In the genomic region with DNA sequence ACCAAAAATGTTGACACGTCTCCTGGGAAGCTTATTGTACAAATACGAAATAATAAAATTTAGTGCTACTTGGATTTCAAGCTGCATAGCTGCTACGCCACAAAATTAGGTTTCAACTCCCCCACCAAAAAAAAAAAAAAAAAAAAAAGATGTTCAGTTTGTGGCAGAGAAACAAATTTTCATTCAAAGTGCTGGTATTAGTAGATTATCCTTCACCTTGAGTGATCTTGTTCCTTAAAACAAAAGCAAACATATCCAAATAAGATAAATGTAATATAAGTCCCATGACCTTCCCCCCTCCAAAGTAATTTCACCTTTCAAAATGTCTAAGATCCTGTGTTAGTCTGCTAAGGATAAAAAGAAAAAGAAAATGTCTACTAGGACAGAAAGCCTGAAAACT, we compare ENCODE assay signal across 9 cellular contexts. TPM values are rescaled to one million over a fixed set of nuclear protein-coding genes. Genes with fewer than 3 reads are reported as not detected.
DNase-seq lines count a peak whose midpoint lies in the region; TF ChIP-seq lines count a peak whose summit lies in the region.
"Had no signal": no experiment of that assay in that cellular context is flagged by ENCODE, and none has a peak within 500 bp of the region (broad histone marks: within the 10 kb centered on the region; RNA-seq: fewer than 3 reads in every experiment).

No MANE protein-coding gene starts in this region.

- in situ Hi-C loops in GM13977 (cut with MboI; ENCODE audit: low pct_unique_long_range_greater_than_20kb, low sequenced_read_pairs, unreplicated experiment), result loop anchor here (5.0 kb wide), 1 partner anchor 93 kb away; no protein-coding TSS in a partner anchor

- no peak overlapping the region for H3K27ac ChIP-seq in SJCRH30
- H3K27ac ChIP-seq in esophagus muscularis mucosa (replicated peaks in 1 of 4), result peak overlapping the region; percentile 99 to 100 (median 100)
- H3K27ac ChIP-seq in prostate gland, result peak overlapping the region; percentile 100

- H3K27ac Mint-ChIP-seq in Calu3 (ENCODE audit: unreplicated experiment), result peak overlapping the region; percentile 100

- peaks cover 31% of the 10 kb centered on the region for H3K4me1 Mint-ChIP-seq in Calu3 (ENCODE audit: low read depth, unreplicated experiment)

- peak overlapping the region; percentile 94; the same call in 1 of the 2 replicates for H3K4me3 ChIP-seq in SJCRH30
- peak overlapping the region; percentile 82 to 99 (median 98) for H3K4me3 ChIP-seq in esophagus muscularis mucosa
- peak overlapping the region; percentile 79 to 98 for H3K4me3 ChIP-seq in prostate gland

- peaks cover 15% of the 10 kb centered on the region for H3K36me3 ChIP-seq in SJCRH30
- H3K36me3 ChIP-seq in esophagus muscularis mucosa, result peaks cover 0 to 16% (median 9%) of the 10 kb centered on the region in 4 donors
- no peaks in the 10 kb centered on the region for H3K36me3 ChIP-seq in prostate gland

- BruUV-seq in Calu3 (replicated peaks; lab: Mats Ljungman, UMichigan), result no TSS peak

- TF ChIP-seq POLR2A in esophagus muscularis mucosa (IDR thresholded peaks at IDR 0.05; ENCODE audit: low read depth) (no peak), prostate gland (IDR thresholded peaks at IDR 0.05) (no peak)

- DNase-seq in Calu3 (no peak), SJCRH30 (no peak), esophagus muscularis mucosa (ENCODE audit: extremely low spot score) (no peak), prostate gland (ENCODE audit: low spot score) (no peak), occipital lobe (lab: John Stamatoyannopoulos, UW) (no peak), NCI-H2081 (lab: John Stamatoyannopoulos, UW) (no peak), NCI-H2196 (lab: John Stamatoyannopoulos, UW; ENCODE audit: unreplicated experiment) (no peak), GM13977 (ENCODE audit: low spot score) (no peak)

- intact Hi-C loops in Calu3 (cut with micrococcal nuclease; ENCODE audit: unreplicated experiment) (loop anchor here (1.0 to 10.0 kb wide), 2 partner anchors 86 to 291 kb away; a partner anchor contains a TSS), esophagus muscularis mucosa (cut with DNase I) (loop anchor here (2.0 to 10.0 kb wide), 2 partner anchors 41 to 261 kb away; a partner anchor contains a TSS), prostate gland (cut with DNase I) (loop anchor here (2.0 kb wide), 1 partner anchor 91 kb away; no protein-coding TSS in a partner anchor)

- WGBS in esophagus muscularis mucosa, result 42% methylated on average over 3 of the region's 3 CpGs
- 16% methylated on average over 3 of the region's 3 CpGs for WGBS in prostate gland

- no peak for TF ChIP-seq EP300 in esophagus muscularis mucosa (IDR thresholded peaks at IDR 0.05)

- H3K9me3 ChIP-seq in SJCRH30 (replicated peaks) (no peaks in the 10 kb centered on the region), esophagus muscularis mucosa (no peaks in the 10 kb centered on the region), prostate gland (no peaks in the 10 kb centered on the region)

- peaks cover 9% of the 10 kb centered on the region; the same call in 1 of the 2 replicates for H3K4me1 ChIP-seq in SJCRH30
- peaks cover 16 to 63% (median 52%) of the 10 kb centered on the region in 4 donors for H3K4me1 ChIP-seq in esophagus muscularis mucosa
- H3K4me1 ChIP-seq in prostate gland (replicated peaks), result no peaks in the 10 kb centered on the region

- no peaks in the 10 kb centered on the region for H3K9me3 Mint-ChIP-seq in Calu3 (ENCODE audit: low read depth, unreplicated experiment)
- H3K9me3 Mint-ChIP-seq: dendritic cell treated with granulocyte-macrophage colony-stimulating factor and Interleukin-4, amounts not matched to agents 40 ng/mL and 50 ng/mL, for 4 days had no signal

- TF ChIP-seq CTCF in Calu3 (IDR thresholded peaks at IDR 0.05; ENCODE audit: unreplicated experiment) (no peak), esophagus muscularis mucosa (IDR thresholded peaks at IDR 0.05) (no peak), prostate gland (IDR thresholded peaks at IDR 0.05) (no peak), GM13977 (IDR thresholded peaks at IDR 0.05; ENCODE audit: extremely low read depth, insufficient read depth, missing control alignments) (no peak)

- H3K4me3 Mint-ChIP-seq in Calu3 (ENCODE audit: low read depth, unreplicated experiment), result peak overlapping the region; percentile 78

- CTCF ChIA-PET in Calu3 (lab: Charles Lee), result interaction anchor here (0.6 to 5.9 kb wide), 14 partner anchors 11 to 119 kb away, joined by 3 to 68 read pairs (median 4); no protein-coding TSS in a partner anchor

- H3K27me3 ChIP-seq in SJCRH30 (no peaks in the 10 kb centered on the region), esophagus muscularis mucosa (no peaks in the 10 kb centered on the region), prostate gland (replicated peaks; ENCODE audit: insufficient read depth) (no peaks in the 10 kb centered on the region)

- H3K36me3 Mint-ChIP-seq in Calu3 (ENCODE audit: insufficient read depth, unreplicated experiment), result peaks cover 84% of the 10 kb centered on the region

- H3K27me3 Mint-ChIP-seq in Calu3 (ENCODE audit: unreplicated experiment), result no peaks in the 10 kb centered on the region
- H3K27me3 Mint-ChIP-seq: dendritic cell treated with granulocyte-macrophage colony-stimulating factor and Interleukin-4, amounts not matched to agents 40 ng/mL and 50 ng/mL, for 4 days had no signal

RNA-seq across cellular contexts. Expression of a gene that starts 2.2 kb away (rescaled TPM):
- total RNA-seq in Calu3 (2022) (177 and 241 TPM in 2 replicates), esophagus muscularis mucosa (10 to 100 TPM; 26.7 to 34.4 (median 31.0) TPM), prostate gland (10 to 100 TPM; 37.1 to 64.7 TPM), occipital lobe (15.0 TPM)
- 10.8 and 12.4 TPM in 2 replicates for total RNA-seq in SJCRH30 (2014; rRNA removed; shearing (Covaris generic))

RNA-seq across cellular contexts. Expression of a gene that starts 28.5 kb away (rescaled TPM):
- total RNA-seq in Calu3 (2022) (not detected in 2 replicates), esophagus muscularis mucosa (under 1 TPM; 0.42 to 0.75 (median 0.60) TPM), prostate gland (1 to 10 TPM in 1 of 2 donors, under 1 TPM in 1; 0.18 to 2.4 TPM), occipital lobe (3.7 TPM)
- total RNA-seq in SJCRH30 (2014; rRNA removed; shearing (Covaris generic)), result 0.13 TPM in 1 of 2 replicates, not detected in the other
